In the genomic region with DNA sequence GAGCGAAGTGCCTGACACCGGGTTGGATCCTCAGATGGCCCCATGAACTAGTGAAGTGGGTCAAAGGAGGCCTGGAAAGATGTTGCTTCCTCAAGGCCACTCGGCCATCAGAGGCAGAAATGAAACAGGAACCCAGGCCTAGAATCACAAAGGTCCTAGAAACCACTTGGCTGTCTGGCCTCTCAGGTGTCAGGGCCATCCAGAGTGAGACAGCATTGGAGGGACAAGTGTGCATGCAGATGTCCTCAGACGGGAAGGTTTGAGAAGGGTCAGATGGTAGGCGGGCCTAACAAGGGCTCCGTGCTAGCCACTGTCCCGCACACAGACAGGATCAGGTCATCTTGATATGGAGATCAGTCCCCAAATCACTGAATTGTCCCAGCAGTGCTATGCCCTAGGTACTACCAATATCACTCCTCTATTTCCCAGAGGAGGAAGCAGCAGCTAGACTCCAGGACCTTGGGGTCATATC, we compare ENCODE assay signal across 1 cellular context.
TF ChIP-seq lines count a peak whose summit lies in the region.

No MANE protein-coding gene starts in this region.

TF ChIP-seq in HepG2, 621 proteins besides CTCF, POLR2A, EP300 and RAD21:
- TF ChIP-seq ZNF207 (IDR thresholded peaks at IDR 0.05; ENCODE audit: borderline replicate concordance) (no peak), ZNF670 (CRISPR knock-in tag; IDR thresholded peaks at IDR 0.05; ENCODE audit: borderline replicate concordance) (no peak), ZNF143 (CRISPR knock-in tag; IDR thresholded peaks at IDR 0.05) (peak; percentile 2; the same call in 1 of the 2 replicates), SP4 (CRISPR knock-in tag; IDR thresholded peaks at IDR 0.05) (0 out of 2 replicates have a peak, but pooled peaks have one; percentile 10), ARID2 (CRISPR knock-in tag; IDR thresholded peaks at IDR 0.05; ENCODE audit: borderline replicate concordance) (0 out of 2 replicates have a peak, but pooled peaks have one; percentile 49), RORA (CRISPR knock-in tag; IDR thresholded peaks at IDR 0.05) (no peak), TBX2 (CRISPR knock-in tag; IDR thresholded peaks at IDR 0.05; ENCODE audit: borderline replicate concordance) (no peak), ZBTB38 (CRISPR knock-in tag; IDR thresholded peaks at IDR 0.05) (0 out of 2 replicates have a peak, but pooled peaks have one; percentile 5), HOXA5 (CRISPR knock-in tag; IDR thresholded peaks at IDR 0.05) (no peak), GATA4 (IDR thresholded peaks at IDR 0.05; ENCODE audit: borderline replicate concordance, low read depth) (no peak), PHF8 (CRISPR knock-in tag; IDR thresholded peaks at IDR 0.05) (peak; percentile 2; the same call in 1 of the 2 replicates), ARNTL (CRISPR knock-in tag; IDR thresholded peaks at IDR 0.05) (no peak)
- TF ChIP-seq, protein P1, sequence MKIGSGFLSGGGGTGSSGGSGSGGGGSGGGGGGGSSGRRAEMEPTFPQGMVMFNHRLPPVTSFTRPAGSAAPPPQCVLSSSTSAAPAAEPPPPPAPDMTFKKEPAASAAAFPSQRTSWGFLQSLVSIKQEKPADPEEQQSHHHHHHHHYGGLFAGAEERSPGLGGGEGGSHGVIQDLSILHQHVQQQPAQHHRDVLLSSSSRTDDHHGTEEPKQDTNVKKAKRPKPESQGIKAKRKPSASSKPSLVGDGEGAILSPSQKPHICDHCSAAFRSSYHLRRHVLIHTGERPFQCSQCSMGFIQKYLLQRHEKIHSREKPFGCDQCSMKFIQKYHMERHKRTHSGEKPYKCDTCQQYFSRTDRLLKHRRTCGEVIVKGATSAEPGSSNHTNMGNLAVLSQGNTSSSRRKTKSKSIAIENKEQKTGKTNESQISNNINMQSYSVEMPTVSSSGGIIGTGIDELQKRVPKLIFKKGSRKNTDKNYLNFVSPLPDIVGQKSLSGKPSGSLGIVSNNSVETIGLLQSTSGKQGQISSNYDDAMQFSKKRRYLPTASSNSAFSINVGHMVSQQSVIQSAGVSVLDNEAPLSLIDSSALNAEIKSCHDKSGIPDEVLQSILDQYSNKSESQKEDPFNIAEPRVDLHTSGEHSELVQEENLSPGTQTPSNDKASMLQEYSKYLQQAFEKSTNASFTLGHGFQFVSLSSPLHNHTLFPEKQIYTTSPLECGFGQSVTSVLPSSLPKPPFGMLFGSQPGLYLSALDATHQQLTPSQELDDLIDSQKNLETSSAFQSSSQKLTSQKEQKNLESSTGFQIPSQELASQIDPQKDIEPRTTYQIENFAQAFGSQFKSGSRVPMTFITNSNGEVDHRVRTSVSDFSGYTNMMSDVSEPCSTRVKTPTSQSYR (CRISPR knock-in tag; IDR thresholded peaks at IDR 0.05; ENCODE audit: borderline replicate concordance): no peak
